In the genomic region with DNA sequence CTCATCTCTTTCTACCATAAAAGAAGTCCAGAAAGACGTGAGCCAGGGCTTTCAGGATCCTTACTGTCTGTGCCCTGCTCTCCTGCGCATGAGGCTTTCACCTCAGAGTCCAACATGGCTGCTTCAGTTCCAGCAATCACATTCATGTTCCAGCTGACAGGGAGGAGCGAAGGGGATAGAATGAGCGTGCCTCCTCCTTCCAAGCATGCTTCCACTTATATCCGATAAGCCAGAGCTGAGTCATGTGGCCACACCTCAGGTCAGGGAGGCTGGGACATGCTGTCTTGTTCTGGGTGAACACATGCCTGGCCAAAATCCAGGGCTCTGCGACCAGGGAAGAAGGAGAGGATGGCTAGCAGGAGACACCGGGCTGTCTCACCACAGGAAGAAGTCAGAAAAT, we compare ENCODE assay signal across 1 cellular context.
TF ChIP-seq lines count a peak whose summit lies in the region.

No MANE protein-coding gene starts in this region.

TF ChIP-seq in K562, 482 proteins besides CTCF, POLR2A, EP300 and RAD21 (continues in another document):
- TF ChIP-seq, protein P1, sequence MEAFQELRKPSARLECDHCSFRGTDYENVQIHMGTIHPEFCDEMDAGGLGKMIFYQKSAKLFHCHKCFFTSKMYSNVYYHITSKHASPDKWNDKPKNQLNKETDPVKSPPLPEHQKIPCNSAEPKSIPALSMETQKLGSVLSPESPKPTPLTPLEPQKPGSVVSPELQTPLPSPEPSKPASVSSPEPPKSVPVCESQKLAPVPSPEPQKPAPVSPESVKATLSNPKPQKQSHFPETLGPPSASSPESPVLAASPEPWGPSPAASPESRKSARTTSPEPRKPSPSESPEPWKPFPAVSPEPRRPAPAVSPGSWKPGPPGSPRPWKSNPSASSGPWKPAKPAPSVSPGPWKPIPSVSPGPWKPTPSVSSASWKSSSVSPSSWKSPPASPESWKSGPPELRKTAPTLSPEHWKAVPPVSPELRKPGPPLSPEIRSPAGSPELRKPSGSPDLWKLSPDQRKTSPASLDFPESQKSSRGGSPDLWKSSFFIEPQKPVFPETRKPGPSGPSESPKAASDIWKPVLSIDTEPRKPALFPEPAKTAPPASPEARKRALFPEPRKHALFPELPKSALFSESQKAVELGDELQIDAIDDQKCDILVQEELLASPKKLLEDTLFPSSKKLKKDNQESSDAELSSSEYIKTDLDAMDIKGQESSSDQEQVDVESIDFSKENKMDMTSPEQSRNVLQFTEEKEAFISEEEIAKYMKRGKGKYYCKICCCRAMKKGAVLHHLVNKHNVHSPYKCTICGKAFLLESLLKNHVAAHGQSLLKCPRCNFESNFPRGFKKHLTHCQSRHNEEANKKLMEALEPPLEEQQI (IDR thresholded peaks at IDR 0.05) = no peak
- no peak for TF ChIP-seq ZNF324 (CRISPR knock-in tag; IDR thresholded peaks at IDR 0.05)
- TF ChIP-seq FOSL1 (tag; conservative IDR thresholded peaks at IDR 0.05) = 0 out of 2 replicates have a peak, but pooled peaks have one; percentile 21
- no peak for TF ChIP-seq ELF2 (CRISPR knock-in tag; IDR thresholded peaks at IDR 0.05)
- no peak for TF ChIP-seq ZNF174 (CRISPR knock-in tag; IDR thresholded peaks at IDR 0.05)
- TF ChIP-seq MTA3 (IDR thresholded peaks at IDR 0.05; ENCODE audit: borderline replicate concordance) = no peak
- no peak for TF ChIP-seq ZBTB8A (IDR thresholded peaks at IDR 0.05; ENCODE audit: partially characterized antibody)
- no peak for TF ChIP-seq ZNF354B (CRISPR knock-in tag; IDR thresholded peaks at IDR 0.05)
- no peak for TF ChIP-seq MXI1 (IDR thresholded peaks at IDR 0.05; ENCODE audit: low read depth, low read length)
- peak; percentile 66; the same call in 1 of the 2 replicates for TF ChIP-seq PTBP1 (IDR thresholded peaks at IDR 0.05; ENCODE audit: low read depth, low read length)
- peak; percentile 26; the same call in 1 of the 2 replicates for TF ChIP-seq JUN (IDR thresholded peaks at IDR 0.05; ENCODE audit: borderline replicate concordance, low read depth, low read length)
- no peak; the same call in 1 of the 2 replicates for TF ChIP-seq JUN (CRISPR knock-in tag; IDR thresholded peaks at IDR 0.05; ENCODE audit: borderline replicate concordance)
- TF ChIP-seq, protein P2, sequence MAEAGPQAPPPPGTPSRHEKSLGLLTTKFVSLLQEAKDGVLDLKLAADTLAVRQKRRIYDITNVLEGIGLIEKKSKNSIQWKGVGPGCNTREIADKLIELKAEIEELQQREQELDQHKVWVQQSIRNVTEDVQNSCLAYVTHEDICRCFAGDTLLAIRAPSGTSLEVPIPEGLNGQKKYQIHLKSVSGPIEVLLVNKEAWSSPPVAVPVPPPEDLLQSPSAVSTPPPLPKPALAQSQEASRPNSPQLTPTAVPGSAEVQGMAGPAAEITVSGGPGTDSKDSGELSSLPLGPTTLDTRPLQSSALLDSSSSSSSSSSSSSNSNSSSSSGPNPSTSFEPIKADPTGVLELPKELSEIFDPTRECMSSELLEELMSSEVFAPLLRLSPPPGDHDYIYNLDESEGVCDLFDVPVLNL (CRISPR knock-in tag; IDR thresholded peaks at IDR 0.05; ENCODE audit: low read depth) = no peak
- peak; percentile 45; the same call in 1 of the 2 replicates for TF ChIP-seq MAFF (IDR thresholded peaks at IDR 0.05; ENCODE audit: low read length)
- TF ChIP-seq SP1 (CRISPR knock-in tag; IDR thresholded peaks at IDR 0.05) = no peak
- no peak for TF ChIP-seq JUNB (CRISPR knock-in tag; conservative IDR thresholded peaks at IDR 0.05)
- peak; percentile 45; the same call in 1 of the 2 replicates for TF ChIP-seq CBX1 (IDR thresholded peaks at IDR 0.05; ENCODE audit: low read depth)
- no peak for TF ChIP-seq PHF20 (IDR thresholded peaks at IDR 0.05; ENCODE audit: partially characterized antibody)
- TF ChIP-seq, protein P3, sequence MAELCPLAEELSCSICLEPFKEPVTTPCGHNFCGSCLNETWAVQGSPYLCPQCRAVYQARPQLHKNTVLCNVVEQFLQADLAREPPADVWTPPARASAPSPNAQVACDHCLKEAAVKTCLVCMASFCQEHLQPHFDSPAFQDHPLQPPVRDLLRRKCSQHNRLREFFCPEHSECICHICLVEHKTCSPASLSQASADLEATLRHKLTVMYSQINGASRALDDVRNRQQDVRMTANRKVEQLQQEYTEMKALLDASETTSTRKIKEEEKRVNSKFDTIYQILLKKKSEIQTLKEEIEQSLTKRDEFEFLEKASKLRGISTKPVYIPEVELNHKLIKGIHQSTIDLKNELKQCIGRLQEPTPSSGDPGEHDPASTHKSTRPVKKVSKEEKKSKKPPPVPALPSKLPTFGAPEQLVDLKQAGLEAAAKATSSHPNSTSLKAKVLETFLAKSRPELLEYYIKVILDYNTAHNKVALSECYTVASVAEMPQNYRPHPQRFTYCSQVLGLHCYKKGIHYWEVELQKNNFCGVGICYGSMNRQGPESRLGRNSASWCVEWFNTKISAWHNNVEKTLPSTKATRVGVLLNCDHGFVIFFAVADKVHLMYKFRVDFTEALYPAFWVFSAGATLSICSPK (IDR thresholded peaks at IDR 0.05; ENCODE audit: borderline replicate concordance) = no peak
- TF ChIP-seq ARNT (IDR thresholded peaks at IDR 0.05) = no peak
- no peak for TF ChIP-seq SPI1 (IDR thresholded peaks at IDR 0.05; ENCODE audit: borderline replicate concordance, low read depth, low read length)
- no peak for TF ChIP-seq ZNF212 (CRISPR knock-in tag; IDR thresholded peaks at IDR 0.05)
- TF ChIP-seq, protein P4, sequence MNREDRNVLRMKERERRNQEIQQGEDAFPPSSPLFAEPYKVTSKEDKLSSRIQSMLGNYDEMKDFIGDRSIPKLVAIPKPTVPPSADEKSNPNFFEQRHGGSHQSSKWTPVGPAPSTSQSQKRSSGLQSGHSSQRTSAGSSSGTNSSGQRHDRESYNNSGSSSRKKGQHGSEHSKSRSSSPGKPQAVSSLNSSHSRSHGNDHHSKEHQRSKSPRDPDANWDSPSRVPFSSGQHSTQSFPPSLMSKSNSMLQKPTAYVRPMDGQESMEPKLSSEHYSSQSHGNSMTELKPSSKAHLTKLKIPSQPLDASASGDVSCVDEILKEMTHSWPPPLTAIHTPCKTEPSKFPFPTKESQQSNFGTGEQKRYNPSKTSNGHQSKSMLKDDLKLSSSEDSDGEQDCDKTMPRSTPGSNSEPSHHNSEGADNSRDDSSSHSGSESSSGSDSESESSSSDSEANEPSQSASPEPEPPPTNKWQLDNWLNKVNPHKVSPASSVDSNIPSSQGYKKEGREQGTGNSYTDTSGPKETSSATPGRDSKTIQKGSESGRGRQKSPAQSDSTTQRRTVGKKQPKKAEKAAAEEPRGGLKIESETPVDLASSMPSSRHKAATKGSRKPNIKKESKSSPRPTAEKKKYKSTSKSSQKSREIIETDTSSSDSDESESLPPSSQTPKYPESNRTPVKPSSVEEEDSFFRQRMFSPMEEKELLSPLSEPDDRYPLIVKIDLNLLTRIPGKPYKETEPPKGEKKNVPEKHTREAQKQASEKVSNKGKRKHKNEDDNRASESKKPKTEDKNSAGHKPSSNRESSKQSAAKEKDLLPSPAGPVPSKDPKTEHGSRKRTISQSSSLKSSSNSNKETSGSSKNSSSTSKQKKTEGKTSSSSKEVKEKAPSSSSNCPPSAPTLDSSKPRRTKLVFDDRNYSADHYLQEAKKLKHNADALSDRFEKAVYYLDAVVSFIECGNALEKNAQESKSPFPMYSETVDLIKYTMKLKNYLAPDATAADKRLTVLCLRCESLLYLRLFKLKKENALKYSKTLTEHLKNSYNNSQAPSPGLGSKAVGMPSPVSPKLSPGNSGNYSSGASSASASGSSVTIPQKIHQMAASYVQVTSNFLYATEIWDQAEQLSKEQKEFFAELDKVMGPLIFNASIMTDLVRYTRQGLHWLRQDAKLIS (CRISPR knock-in tag; IDR thresholded peaks at IDR 0.05) = no peak
- TF ChIP-seq, protein P5, sequence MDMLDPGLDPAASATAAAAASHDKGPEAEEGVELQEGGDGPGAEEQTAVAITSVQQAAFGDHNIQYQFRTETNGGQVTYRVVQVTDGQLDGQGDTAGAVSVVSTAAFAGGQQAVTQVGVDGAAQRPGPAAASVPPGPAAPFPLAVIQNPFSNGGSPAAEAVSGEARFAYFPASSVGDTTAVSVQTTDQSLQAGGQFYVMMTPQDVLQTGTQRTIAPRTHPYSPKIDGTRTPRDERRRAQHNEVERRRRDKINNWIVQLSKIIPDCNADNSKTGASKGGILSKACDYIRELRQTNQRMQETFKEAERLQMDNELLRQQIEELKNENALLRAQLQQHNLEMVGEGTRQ (CRISPR knock-in tag; IDR thresholded peaks at IDR 0.05) = peak; percentile 54
- no peak for TF ChIP-seq MECOM (CRISPR knock-in tag; IDR thresholded peaks at IDR 0.05)
- TF ChIP-seq JUND (IDR thresholded peaks at IDR 0.05; ENCODE audit: borderline replicate concordance, low read depth, low read length) = peak; percentile 40; the same call in 1 of the 2 replicates
- TF ChIP-seq JUND (tag; IDR thresholded peaks at IDR 0.05; ENCODE audit: borderline replicate concordance, low read depth, low read length) = peak; percentile 52; the same call in 1 of the 3 replicates
- TF ChIP-seq, protein P6, sequence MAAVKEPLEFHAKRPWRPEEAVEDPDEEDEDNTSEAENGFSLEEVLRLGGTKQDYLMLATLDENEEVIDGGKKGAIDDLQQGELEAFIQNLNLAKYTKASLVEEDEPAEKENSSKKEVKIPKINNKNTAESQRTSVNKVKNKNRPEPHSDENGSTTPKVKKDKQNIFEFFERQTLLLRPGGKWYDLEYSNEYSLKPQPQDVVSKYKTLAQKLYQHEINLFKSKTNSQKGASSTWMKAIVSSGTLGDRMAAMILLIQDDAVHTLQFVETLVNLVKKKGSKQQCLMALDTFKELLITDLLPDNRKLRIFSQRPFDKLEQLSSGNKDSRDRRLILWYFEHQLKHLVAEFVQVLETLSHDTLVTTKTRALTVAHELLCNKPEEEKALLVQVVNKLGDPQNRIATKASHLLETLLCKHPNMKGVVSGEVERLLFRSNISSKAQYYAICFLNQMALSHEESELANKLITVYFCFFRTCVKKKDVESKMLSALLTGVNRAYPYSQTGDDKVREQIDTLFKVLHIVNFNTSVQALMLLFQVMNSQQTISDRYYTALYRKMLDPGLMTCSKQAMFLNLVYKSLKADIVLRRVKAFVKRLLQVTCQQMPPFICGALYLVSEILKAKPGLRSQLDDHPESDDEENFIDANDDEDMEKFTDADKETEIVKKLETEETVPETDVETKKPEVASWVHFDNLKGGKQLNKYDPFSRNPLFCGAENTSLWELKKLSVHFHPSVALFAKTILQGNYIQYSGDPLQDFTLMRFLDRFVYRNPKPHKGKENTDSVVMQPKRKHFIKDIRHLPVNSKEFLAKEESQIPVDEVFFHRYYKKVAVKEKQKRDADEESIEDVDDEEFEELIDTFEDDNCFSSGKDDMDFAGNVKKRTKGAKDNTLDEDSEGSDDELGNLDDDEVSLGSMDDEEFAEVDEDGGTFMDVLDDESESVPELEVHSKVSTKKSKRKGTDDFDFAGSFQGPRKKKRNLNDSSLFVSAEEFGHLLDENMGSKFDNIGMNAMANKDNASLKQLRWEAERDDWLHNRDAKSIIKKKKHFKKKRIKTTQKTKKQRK (IDR thresholded peaks at IDR 0.05; ENCODE audit: borderline replicate concordance, low read depth, low read length) = 0 out of 2 replicates have a peak, but pooled peaks have one; percentile 46
- TF ChIP-seq, protein P7, sequence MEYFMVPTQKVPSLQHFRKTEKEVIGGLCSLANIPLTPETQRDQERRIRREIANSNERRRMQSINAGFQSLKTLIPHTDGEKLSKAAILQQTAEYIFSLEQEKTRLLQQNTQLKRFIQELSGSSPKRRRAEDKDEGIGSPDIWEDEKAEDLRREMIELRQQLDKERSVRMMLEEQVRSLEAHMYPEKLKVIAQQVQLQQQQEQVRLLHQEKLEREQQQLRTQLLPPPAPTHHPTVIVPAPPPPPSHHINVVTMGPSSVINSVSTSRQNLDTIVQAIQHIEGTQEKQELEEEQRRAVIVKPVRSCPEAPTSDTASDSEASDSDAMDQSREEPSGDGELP (CRISPR knock-in tag; IDR thresholded peaks at IDR 0.05; ENCODE audit: borderline replicate concordance) = peak; percentile 92; the same call in 1 of the 2 replicates
- TF ChIP-seq, protein P8, sequence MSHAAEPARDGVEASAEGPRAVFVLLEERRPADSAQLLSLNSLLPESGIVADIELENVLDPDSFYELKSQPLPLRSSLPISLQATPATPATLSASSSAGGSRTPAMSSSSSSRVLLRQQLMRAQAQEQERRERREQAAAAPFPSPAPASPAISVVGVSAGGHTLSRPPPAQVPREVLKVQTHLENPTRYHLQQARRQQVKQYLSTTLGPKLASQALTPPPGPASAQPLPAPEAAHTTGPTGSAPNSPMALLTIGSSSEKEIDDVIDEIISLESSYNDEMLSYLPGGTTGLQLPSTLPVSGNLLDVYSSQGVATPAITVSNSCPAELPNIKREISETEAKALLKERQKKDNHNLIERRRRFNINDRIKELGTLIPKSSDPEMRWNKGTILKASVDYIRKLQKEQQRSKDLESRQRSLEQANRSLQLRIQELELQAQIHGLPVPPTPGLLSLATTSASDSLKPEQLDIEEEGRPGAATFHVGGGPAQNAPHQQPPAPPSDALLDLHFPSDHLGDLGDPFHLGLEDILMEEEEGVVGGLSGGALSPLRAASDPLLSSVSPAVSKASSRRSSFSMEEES (CRISPR knock-in tag; IDR thresholded peaks at IDR 0.05) = no peak
- TF ChIP-seq RCOR1 (IDR thresholded peaks at IDR 0.05; ENCODE audit: borderline replicate concordance in 1 of 2, low read depth in 2 of 2, low read length in 2 of 2) = peak in 1 of 2 experiments; percentile 72; a peak in 2 of 4 replicates
- TF ChIP-seq CBX5 (IDR thresholded peaks at IDR 0.05; ENCODE audit: borderline replicate concordance, low read depth) = no peak
- TF ChIP-seq NCOA6 (IDR thresholded peaks at IDR 0.05) = no peak
- TF ChIP-seq POLR2G (IDR thresholded peaks at IDR 0.05; ENCODE audit: low read depth, low read length) = no peak
- TF ChIP-seq, protein P9, sequence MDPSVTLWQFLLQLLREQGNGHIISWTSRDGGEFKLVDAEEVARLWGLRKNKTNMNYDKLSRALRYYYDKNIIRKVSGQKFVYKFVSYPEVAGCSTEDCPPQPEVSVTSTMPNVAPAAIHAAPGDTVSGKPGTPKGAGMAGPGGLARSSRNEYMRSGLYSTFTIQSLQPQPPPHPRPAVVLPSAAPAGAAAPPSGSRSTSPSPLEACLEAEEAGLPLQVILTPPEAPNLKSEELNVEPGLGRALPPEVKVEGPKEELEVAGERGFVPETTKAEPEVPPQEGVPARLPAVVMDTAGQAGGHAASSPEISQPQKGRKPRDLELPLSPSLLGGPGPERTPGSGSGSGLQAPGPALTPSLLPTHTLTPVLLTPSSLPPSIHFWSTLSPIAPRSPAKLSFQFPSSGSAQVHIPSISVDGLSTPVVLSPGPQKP (CRISPR knock-in tag; IDR thresholded peaks at IDR 0.05) = no peak
- TF ChIP-seq, protein P10, sequence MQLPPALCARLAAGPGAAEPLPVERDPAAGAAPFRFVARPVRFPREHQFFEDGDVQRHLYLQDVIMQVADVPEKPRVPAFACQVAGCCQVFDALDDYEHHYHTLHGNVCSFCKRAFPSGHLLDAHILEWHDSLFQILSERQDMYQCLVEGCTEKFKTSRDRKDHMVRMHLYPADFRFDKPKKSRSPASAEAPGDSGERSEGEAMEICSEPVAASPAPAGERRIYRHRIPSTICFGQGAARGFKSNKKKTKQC (CRISPR knock-in tag; IDR thresholded peaks at IDR 0.05) = peak; percentile 28; the same call in 1 of the 2 replicates
- no peak for TF ChIP-seq NUFIP1 (IDR thresholded peaks at IDR 0.05; ENCODE audit: partially characterized antibody)
